15 cellular contexts compared by ENCODE assay signal in genomic region chr18:46859855-46860254, GRCh38. TPM values are rescaled to one million over a fixed set of nuclear protein-coding genes. Genes with fewer than 3 reads are reported as not detected.
DNase-seq lines count a peak whose midpoint lies in the region; ATAC-seq and TF ChIP-seq lines count a peak whose summit lies in the region.
"Had no signal": no experiment of that assay in that cellular context is flagged by ENCODE, and none has a peak within 500 bp of the region (broad histone marks: within the 10 kb centered on the region; RNA-seq: fewer than 3 reads in every experiment).

No MANE protein-coding gene starts in this region.

- no peak for TF ChIP-seq CTCF in foreskin keratinocyte (conservative IDR thresholded peaks at IDR 0.05)
- TF ChIP-seq CTCF in GM23338 (conservative IDR thresholded peaks at IDR 0.05; ENCODE audit: low read depth in 2 of 2), result no peak

- ATAC-seq in GM19043 (IDR thresholded peaks at IDR 0.05; ENCODE audit: low read depth, unreplicated experiment) (peak; percentile 67), HG02973 (IDR thresholded peaks at IDR 0.05; ENCODE audit: unreplicated experiment) (peak; percentile 63), foreskin keratinocyte (no peak), GM23338 (no peak)
- ATAC-seq: K562 had no signal

- H3K4me2 ChIP-seq in GM23338, result no peak overlapping the region

- H3K27me3 Mint-ChIP-seq in GM23338 (ENCODE audit: insufficient read depth, low read depth, poor library complexity), result peaks cover 2% of the 10 kb centered on the region
- H3K27me3 Mint-ChIP-seq: activated CD4-positive, alpha-beta T cell treated with anti-CD3 and anti-CD28 coated beads, Interleukin-2, amount 10 ng/mL, durations not matched to agents 7 days and 5 days; activated naive CD8-positive, alpha-beta T cell had no signal

- no peak overlapping the region for H3K4me3 Mint-ChIP-seq in GM23338
- H3K4me3 Mint-ChIP-seq: activated CD4-positive, alpha-beta T cell treated with anti-CD3 and anti-CD28 coated beads, Interleukin-2, amount 10 ng/mL, durations not matched to agents 7 days and 5 days; activated naive CD8-positive, alpha-beta T cell; nephron had no signal

- no peaks in the 10 kb centered on the region for H3K9me2 ChIP-seq in GM23338 (ENCODE audit: insufficient read depth)

- peaks cover 13% of the 10 kb centered on the region for H3K36me3 Mint-ChIP-seq in GM23338 (ENCODE audit: low read depth)

- H3F3A ChIP-seq in GM23338 (replicated peaks; ENCODE audit: low read depth), result no peaks in the 10 kb centered on the region

- H3K27me3 ChIP-seq in foreskin keratinocyte (no peaks in the 10 kb centered on the region), GM23338 (ENCODE audit: insufficient read depth) (no peaks in the 10 kb centered on the region)
- H3K27me3 ChIP-seq: stomach had no signal

- H3K4me1 ChIP-seq in foreskin keratinocyte (peaks cover 8% of the 10 kb centered on the region), GM23338 (ENCODE audit: insufficient read depth) (no peaks in the 10 kb centered on the region)

- no peak overlapping the region for H3K27ac Mint-ChIP-seq in GM23338
- H3K27ac Mint-ChIP-seq: activated CD4-positive, alpha-beta T cell treated with anti-CD3 and anti-CD28 coated beads, Interleukin-2, amount 10 ng/mL, durations not matched to agents 7 days and 5 days; activated naive CD8-positive, alpha-beta T cell; nephron had no signal

- no peaks in the 10 kb centered on the region for H3K4me1 Mint-ChIP-seq in GM23338

- no peaks in the 10 kb centered on the region for H3K9me3 Mint-ChIP-seq in GM23338
- H3K9me3 Mint-ChIP-seq: activated CD4-positive, alpha-beta T cell treated with anti-CD3 and anti-CD28 coated beads, Interleukin-2, amount 10 ng/mL, durations not matched to agents 7 days and 5 days; nephron had no signal

- no peak overlapping the region for H3K4me3 ChIP-seq in GM23338
- H3K4me3 ChIP-seq: K562, SK-N-MC, stomach had no signal

- peaks cover 8% of the 10 kb centered on the region; the same call in 1 of the 2 replicates for H4K20me1 ChIP-seq in GM23338 (replicated peaks; ENCODE audit: insufficient read depth)

- DNase-seq in RPMI7951 (ENCODE audit: low read depth) (peak; percentile 52), superior temporal gyrus (ENCODE audit: extremely low spot score) (peak; percentile 31), foreskin keratinocyte (no peak), AG08395 (ENCODE audit: low spot score) (no peak), GM23338 (ENCODE audit: low spot score) (no peak)
- DNase-seq: activated CD4-positive, alpha-beta T cell treated with anti-CD3 and anti-CD28 coated beads, Interleukin-2, amount 10 ng/mL, durations not matched to agents 7 days and 5 days; effector memory CD4-positive, alpha-beta T cell; HCEC 1CT; stomach had no signal

- no peak overlapping the region for H2AFZ ChIP-seq in GM23338

- H3K79me2 ChIP-seq in GM23338 (replicated peaks; ENCODE audit: insufficient read depth), result peaks cover 42% of the 10 kb centered on the region

- H3K36me3 ChIP-seq in GM23338 (ENCODE audit: insufficient read depth), result no peaks in the 10 kb centered on the region

- H3K27ac ChIP-seq in foreskin keratinocyte (no peak overlapping the region), GM23338 (ENCODE audit: low read depth) (no peak overlapping the region)
- H3K27ac ChIP-seq: SK-N-MC, stomach had no signal

TF ChIP-seq in GM23338, 12 proteins besides CTCF, POLR2A, EP300 and RAD21 (continues in another document):
- TF ChIP-seq ZNF462 (CRISPR knock-in tag; IDR thresholded peaks at IDR 0.05), result no peak
- TF ChIP-seq ETS1 (IDR thresholded peaks at IDR 0.05), result no peak
- no peak for TF ChIP-seq POLR2AphosphoS5 (IDR thresholded peaks at IDR 0.05; ENCODE audit: low read depth)
- no peak for TF ChIP-seq EZH2phosphoT487 (IDR thresholded peaks at IDR 0.05; ENCODE audit: unreplicated experiment)
- no peak for TF ChIP-seq CREB1 (CRISPR knock-in tag; IDR thresholded peaks at IDR 0.05; ENCODE audit: low read depth)
- no peak for TF ChIP-seq NANOG (IDR thresholded peaks at IDR 0.05; ENCODE audit: borderline replicate concordance)
- no peak for TF ChIP-seq STAT1 (IDR thresholded peaks at IDR 0.05; ENCODE audit: unreplicated experiment)
- no peak for TF ChIP-seq ZNF331 (CRISPR knock-in tag; IDR thresholded peaks at IDR 0.05; ENCODE audit: low read depth)
- TF ChIP-seq ZNF114 (CRISPR knock-in tag; IDR thresholded peaks at IDR 0.05), result no peak
- TF ChIP-seq JUNB (IDR thresholded peaks at IDR 0.05; ENCODE audit: unreplicated experiment), result no peak

RNA-seq across cellular contexts. Expression of gene PIAS2, which starts 57.5 kb away (rescaled TPM):
- total RNA-seq in RPMI7951 (2014; rRNA removed; shearing (Covaris generic)), result 17.2 and 23.8 TPM in 2 replicates
- 11.9 and 12.3 TPM in 2 replicates for total RNA-seq in foreskin keratinocyte
- polyA plus RNA-seq in foreskin keratinocyte, result 3.8 and 4.5 TPM in 2 replicates
- total RNA-seq in GM23338 (2014; rRNA removed; shearing (Covaris generic)), result 54.1 and 54.2 TPM in 2 replicates
- 27.5 and 30.3 TPM in 2 replicates for polyA plus RNA-seq in GM23338 (2016; fragmentation: Nextera tagmentation; extraction: Ambion mirVana)

RNA-seq across cellular contexts. Expression of gene KATNAL2, which starts 57.5 kb away (rescaled TPM):
- total RNA-seq in RPMI7951 (2014; rRNA removed; shearing (Covaris generic)), result 4.3 and 5.8 TPM in 2 replicates
- total RNA-seq in foreskin keratinocyte, result 0.95 and 1.3 TPM in 2 replicates
- polyA plus RNA-seq in foreskin keratinocyte, result 0.51 and 0.63 TPM in 2 replicates
- total RNA-seq in GM23338 (2014; rRNA removed; shearing (Covaris generic)), result 7.7 and 11.8 TPM in 2 replicates
- polyA plus RNA-seq in GM23338 (2016; fragmentation: Nextera tagmentation; extraction: Ambion mirVana), result 9.9 and 11.8 TPM in 2 replicates

Comparison
In these comparisons a context has a peak if more than half of its experiments do, and no peak if none do; other contexts are left out.
1. ATAC-seq: peak in GM19043 (single experiment) and HG02973 (single experiment); none in foreskin keratinocyte (single experiment) and GM23338 (single experiment).
2. DNase-seq: peak in RPMI7951 (single experiment) and superior temporal gyrus (single experiment); none in foreskin keratinocyte (0 of 2), AG08395 (single experiment) and GM23338 (single experiment).